Comparison of ENCODE assay signal across 17 cellular contexts in the genomic region with DNA sequence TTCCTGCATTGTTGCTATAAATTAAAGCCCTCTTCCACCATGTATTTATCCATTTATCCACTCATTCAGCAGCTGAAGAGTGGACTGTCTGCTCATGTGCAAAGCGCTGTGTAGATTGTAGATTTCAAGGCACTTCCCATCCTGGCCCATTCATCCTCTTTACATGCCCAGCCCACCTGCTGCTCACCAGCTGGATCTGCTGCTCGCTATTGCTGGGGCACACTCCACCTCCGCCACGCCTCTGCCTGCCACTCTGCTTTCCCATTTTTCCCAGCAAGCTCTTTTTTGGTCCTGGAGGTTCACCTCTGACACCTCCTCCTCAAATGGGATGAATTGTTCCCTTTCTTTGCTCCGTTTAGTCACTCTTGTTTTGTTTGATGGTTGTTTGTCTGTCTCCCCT.
"Had no signal": no experiment of that assay in that cellular context is flagged by ENCODE, and none has a peak within 500 bp of the region (broad histone marks: within the 10 kb centered on the region; RNA-seq: fewer than 3 reads in every experiment).

No MANE protein-coding gene starts in this region.

- H3K9me3 ChIP-seq: gastroesophageal sphincter, left ventricle myocardium inferior, suprapubic skin had no signal

- DNase-seq: activated CD4-positive, alpha-beta T cell treated with anti-CD3 and anti-CD28 coated beads, Interleukin-2, amount 50 U/mL, for 48 hours; activated CD4-positive, CD25-positive, alpha-beta regulatory T cell treated with anti-CD3 and anti-CD28 coated beads, Interleukin-2, amount 50 U/mL, for 72 hours; activated CD8-positive, alpha-beta memory T cell treated with anti-CD3 and anti-CD28 coated beads, Interleukin-2, amount 10 ng/mL, durations not matched to agents 7 days and 5 days; activated gamma-delta T cell; activated naive CD8-positive, alpha-beta T cell treated with anti-CD3 and anti-CD28 coated beads, Interleukin-2, amount 10 ng/mL, durations not matched to agents 7 days and 5 days; activated T-cell treated with anti-CD3 and anti-CD28 coated beads, Interleukin-2, amount 50 U/mL, for 4 hours; effector memory CD4-positive, alpha-beta T cell; kidney; mesendoderm; stimulated activated CD4-positive, alpha-beta T cell treated with anti-CD3 and anti-CD28 coated beads, Interleukin-12 subunit alpha, Interleukin-12 subunit beta, amount 100 ng/mL, for 4 hours; stimulated activated naive CD8-positive, alpha-beta T cell treated with anti-CD3 and anti-CD28 coated beads, Interleukin-15, Interleukin-2, amounts not matched to agents 100 U/mL and 50 U/mL, for 24 hours; T-helper 9 cell had no signal

- H3K27me3 ChIP-seq: cardiac muscle cell, gastroesophageal sphincter, suprapubic skin had no signal

- H3K4me1 Mint-ChIP-seq: activated CD8-positive, alpha-beta memory T cell treated with anti-CD3 and anti-CD28 coated beads, Interleukin-2, amount 10 ng/mL, durations not matched to agents 7 days and 5 days; activated naive CD8-positive, alpha-beta T cell treated with anti-CD3 and anti-CD28 coated beads, Interleukin-2, amount 10 ng/mL, durations not matched to agents 7 days and 5 days had no signal

- H3K36me3 ChIP-seq: cardiac muscle cell had no signal

- H3K4me3 Mint-ChIP-seq: activated CD8-positive, alpha-beta memory T cell treated with anti-CD3 and anti-CD28 coated beads, Interleukin-2, amount 10 ng/mL, durations not matched to agents 7 days and 5 days; activated naive CD8-positive, alpha-beta T cell treated with anti-CD3 and anti-CD28 coated beads, Interleukin-2, amount 10 ng/mL, durations not matched to agents 7 days and 5 days; activated T-cell treated with anti-CD3 and anti-CD28 coated beads, Interleukin-2, amount 50 U/mL, for 4 hours; type B pancreatic cell had no signal

- H3K4me1 ChIP-seq: gastroesophageal sphincter, suprapubic skin had no signal

- H3K27me3 Mint-ChIP-seq: activated CD8-positive, alpha-beta memory T cell treated with anti-CD3 and anti-CD28 coated beads, Interleukin-2, amount 10 ng/mL, durations not matched to agents 7 days and 5 days; activated naive CD8-positive, alpha-beta T cell treated with anti-CD3 and anti-CD28 coated beads, Interleukin-2, amount 10 ng/mL, durations not matched to agents 7 days and 5 days; type B pancreatic cell had no signal

- H3K9me3 Mint-ChIP-seq: activated naive CD8-positive, alpha-beta T cell treated with anti-CD3 and anti-CD28 coated beads, Interleukin-2, amount 10 ng/mL, durations not matched to agents 7 days and 5 days; activated T-cell treated with anti-CD3 and anti-CD28 coated beads, Interleukin-2, amount 50 U/mL, for 4 hours; type B pancreatic cell had no signal

- H3K4me3 ChIP-seq: cardiac muscle cell, gastroesophageal sphincter, left ventricle myocardium inferior, suprapubic skin had no signal

- H3K27ac Mint-ChIP-seq: activated CD8-positive, alpha-beta memory T cell treated with anti-CD3 and anti-CD28 coated beads, Interleukin-2, amount 10 ng/mL, durations not matched to agents 7 days and 5 days; activated naive CD8-positive, alpha-beta T cell treated with anti-CD3 and anti-CD28 coated beads, Interleukin-2, amount 10 ng/mL, durations not matched to agents 7 days and 5 days; type B pancreatic cell had no signal
